Comparison of ENCODE assay signal across 13 cellular contexts in genomic region chr6:75611011-75611701, GRCh38. TPM values are rescaled to one million over a fixed set of nuclear protein-coding genes. Genes with fewer than 3 reads are reported as not detected.
DNase-seq lines count a peak whose midpoint lies in the region; ATAC-seq, FAIRE-seq and TF ChIP-seq lines count a peak whose summit lies in the region.
"Had no signal": no experiment of that assay in that cellular context is flagged by ENCODE, and none has a peak within 500 bp of the region (broad histone marks: within the 10 kb centered on the region; RNA-seq: fewer than 3 reads in every experiment).

No MANE protein-coding gene starts in this region.

- peaks cover 26% of the 10 kb centered on the region for H3K36me3 ChIP-seq in OCI-LY7 (ENCODE audit: insufficient read depth, low read length)
- no peaks in the 10 kb centered on the region for H3K36me3 ChIP-seq in small intestine (ENCODE audit: control insufficient read depth in 2 of 2, insufficient read depth in 2 of 2, low read length in 2 of 2)

- H2AFZ ChIP-seq in OCI-LY7 (ENCODE audit: low read length): no peak overlapping the region

- FAIRE-seq in small intestine (lab: Jason Lieb, UNC): no peak
- FAIRE-seq: G401.6 had no signal

- no peaks in the 10 kb centered on the region for H3K9me3 Mint-ChIP-seq in stimulated activated naive CD8-positive, alpha-beta T cell treated with anti-CD3 and anti-CD28 coated beads, Interleukin-15, Interleukin-2, amounts not matched to agents 100 ng/mL and 50 ng/mL, for 24 hours
- no peaks in the 10 kb centered on the region for H3K9me3 Mint-ChIP-seq in activated T-helper 2 cell treated with anti-CD3 and anti-CD28 coated beads, Interferon-gamma antibody, Interleukin-2, Interleukin-4, amounts not matched to agents 10 μg/mL and 5 μg/mL and 100 μg/mL, durations not matched to agents 14 hours and 24 hours and 36 hours

- peak overlapping the region; percentile 93 for H3K27ac Mint-ChIP-seq in stimulated activated naive CD8-positive, alpha-beta T cell treated with anti-CD3 and anti-CD28 coated beads, Interleukin-15, Interleukin-2, amounts not matched to agents 100 ng/mL and 50 ng/mL, for 24 hours
- H3K27ac Mint-ChIP-seq in activated T-helper 2 cell treated with anti-CD3 and anti-CD28 coated beads, Interferon-gamma antibody, Interleukin-2, Interleukin-4, amounts not matched to agents 10 μg/mL and 5 μg/mL and 100 μg/mL, durations not matched to agents 14 hours and 24 hours and 36 hours: peak overlapping the region; percentile 81

- H3K4me1 Mint-ChIP-seq in stimulated activated naive CD8-positive, alpha-beta T cell treated with anti-CD3 and anti-CD28 coated beads, Interleukin-15, Interleukin-2, amounts not matched to agents 100 ng/mL and 50 ng/mL, for 24 hours (ENCODE audit: low read depth): peaks cover 98% of the 10 kb centered on the region
- peaks cover 65% of the 10 kb centered on the region for H3K4me1 Mint-ChIP-seq in activated T-helper 2 cell treated with anti-CD3 and anti-CD28 coated beads, Interferon-gamma antibody, Interleukin-2, Interleukin-4, amounts not matched to agents 10 μg/mL and 5 μg/mL and 100 μg/mL, durations not matched to agents 14 hours and 24 hours and 36 hours (ENCODE audit: low read depth)

- H3K9me2 ChIP-seq in OCI-LY7 (ENCODE audit: insufficient read depth, low read length): no peaks in the 10 kb centered on the region

- no peak overlapping the region for H3K27ac ChIP-seq in OCI-LY7 (ENCODE audit: low read depth, low read length, poor library complexity, severe bottlenecking)
- no peak overlapping the region for H3K27ac ChIP-seq in small intestine (ENCODE audit: low read depth in 1 of 2, low read length in 1 of 2)

- no peaks in the 10 kb centered on the region for H3K27me3 Mint-ChIP-seq in stimulated activated naive CD8-positive, alpha-beta T cell treated with anti-CD3 and anti-CD28 coated beads, Interleukin-15, Interleukin-2, amounts not matched to agents 100 ng/mL and 50 ng/mL, for 24 hours
- H3K27me3 Mint-ChIP-seq in activated T-helper 2 cell treated with anti-CD3 and anti-CD28 coated beads, Interferon-gamma antibody, Interleukin-2, Interleukin-4, amounts not matched to agents 10 μg/mL and 5 μg/mL and 100 μg/mL, durations not matched to agents 14 hours and 24 hours and 36 hours (ENCODE audit: low read depth): no peaks in the 10 kb centered on the region

- peaks cover 100% of the 10 kb centered on the region for H3K79me2 ChIP-seq in OCI-LY7 (ENCODE audit: insufficient read depth, low read depth, low read length)

- TF ChIP-seq CTCF in OCI-LY7 (conservative IDR thresholded peaks at IDR 0.05; ENCODE audit: low read length): no peak

- no peak for ATAC-seq in stimulated activated naive CD8-positive, alpha-beta T cell treated with anti-CD3 and anti-CD28 coated beads, Interleukin-15, Interleukin-2, amounts not matched to agents 100 U/mL and 50 U/mL, for 24 hours
- ATAC-seq in GM19035 (IDR thresholded peaks at IDR 0.05; ENCODE audit: unreplicated experiment): no peak

- H3K4me2 ChIP-seq in OCI-LY7 (ENCODE audit: low read length): no peak overlapping the region

- CTCF ChIA-PET in OCI-LY7 (lab: Charles Lee; ENCODE audit: unreplicated experiment): interaction anchor here (1.1 kb wide), 1 partner anchor 8 kb away, joined by 5 read pairs; no protein-coding TSS in a partner anchor

- H3K4me3 Mint-ChIP-seq in stimulated activated naive CD8-positive, alpha-beta T cell treated with anti-CD3 and anti-CD28 coated beads, Interleukin-15, Interleukin-2, amounts not matched to agents 100 ng/mL and 50 ng/mL, for 24 hours: peak overlapping the region; percentile 72
- H3K4me3 Mint-ChIP-seq in activated T-helper 2 cell treated with anti-CD3 and anti-CD28 coated beads, Interferon-gamma antibody, Interleukin-2, Interleukin-4, amounts not matched to agents 10 μg/mL and 5 μg/mL and 100 μg/mL, durations not matched to agents 14 hours and 24 hours and 36 hours (ENCODE audit: low read depth): no peak overlapping the region

- H3K4me3 ChIP-seq in OCI-LY7 (ENCODE audit: low read depth, low read length, poor library complexity, severe bottlenecking) (no peak overlapping the region), small intestine (ENCODE audit: low read depth in 1 of 2, low read length in 2 of 2) (no peak overlapping the region)

- H3K4me1 ChIP-seq in OCI-LY7 (ENCODE audit: insufficient read depth, low read length, poor library complexity, severe bottlenecking) (peaks cover 54% of the 10 kb centered on the region), small intestine (ENCODE audit: control insufficient read depth in 2 of 2, insufficient read depth in 1 of 2, low read depth in 1 of 2, low read length in 1 of 2) (peaks cover 2 to 13% of the 10 kb centered on the region in 2 donors)

- H3K9me3 ChIP-seq in OCI-LY7 (ENCODE audit: low read length): peaks cover 5% of the 10 kb centered on the region; the same call in 1 of the 2 replicates
- H3K9me3 ChIP-seq in small intestine (ENCODE audit: control insufficient read depth, low read depth): no peaks in the 10 kb centered on the region

- no TSS peak for BruUV-seq in OCI-LY7 (replicated peaks; lab: Mats Ljungman, UMichigan)

- WGBS in small intestine, 3 donors: 43 to 47% (median 45%) methylated on average over 2 of the region's 2 CpGs

- peaks cover 21% of the 10 kb centered on the region for H3K36me3 Mint-ChIP-seq in stimulated activated naive CD8-positive, alpha-beta T cell treated with anti-CD3 and anti-CD28 coated beads, Interleukin-15, Interleukin-2, amounts not matched to agents 100 ng/mL and 50 ng/mL, for 24 hours (ENCODE audit: low read depth)
- peaks cover 28% of the 10 kb centered on the region for H3K36me3 Mint-ChIP-seq in activated T-helper 2 cell treated with anti-CD3 and anti-CD28 coated beads, Interferon-gamma antibody, Interleukin-2, Interleukin-4, amounts not matched to agents 10 μg/mL and 5 μg/mL and 100 μg/mL, durations not matched to agents 14 hours and 24 hours and 36 hours (ENCODE audit: low read depth)

- no peak for DNase-seq in stimulated activated naive CD8-positive, alpha-beta T cell treated with anti-CD3 and anti-CD28 coated beads, Interleukin-15, Interleukin-2, amounts not matched to agents 100 U/mL and 50 U/mL, for 24 hours
- no peak for DNase-seq in activated T-helper 2 cell treated with anti-CD3 and anti-CD28 coated beads, Interferon-gamma antibody, Interleukin-2, Interleukin-4, amounts not matched to agents 10 μg/mL and 5 μg/mL and 100 μg/mL, durations not matched to agents 14 hours and 24 hours and 36 hours (ENCODE audit: low spot score)
- peak; percentile 26 for DNase-seq in left kidney (ENCODE audit: low read depth, low spot score)
- DNase-seq in OCI-LY7 (ENCODE audit: low spot score): no peak
- no peak for DNase-seq in NCI-H128 (lab: John Stamatoyannopoulos, UW; ENCODE audit: unreplicated experiment)
- DNase-seq in small intestine: no peak
- DNase-seq: anterior cingulate cortex; effector CD4-positive, alpha-beta T cell; hypothalamus; NCI-H2107 had no signal

- no peaks in the 10 kb centered on the region for H3K27me3 ChIP-seq in small intestine (ENCODE audit: control insufficient read depth in 2 of 2, insufficient read depth in 2 of 2, low read length in 2 of 2)

- H4K20me1 ChIP-seq in OCI-LY7 (ENCODE audit: insufficient read depth, low read length): peaks cover 37% of the 10 kb centered on the region

- POLR2A ChIA-PET in OCI-LY7 (lab: Charles Lee): interaction anchor here (0.6 to 2.4 kb wide), 2 partner anchors 8 to 126 kb away, joined by 3 to 16 read pairs; partner anchors contain the start of gene SENP6

- intact Hi-C loops in activated T-helper 2 cell treated with anti-CD3 and anti-CD28 coated beads, Interferon-gamma antibody, Interleukin-2, Interleukin-4, amounts not matched to agents 10 μg/mL and 5 μg/mL and 100 μg/mL, durations not matched to agents 14 hours and 24 hours and 36 hours (cut with micrococcal nuclease): loop anchor here (5.0 kb wide), 1 partner anchor 221 kb away; no protein-coding TSS in a partner anchor
- intact Hi-C loops in OCI-LY7 (cut with micrococcal nuclease; ENCODE audit: unreplicated experiment): loop anchor here (10.0 kb wide), 1 partner anchor 1956 kb away; the partner anchor contains the start of gene SLC17A5

RNA-seq across cellular contexts. Expression of gene SENP6, which starts 9.5 kb away (rescaled TPM):
- 73.8 and 81.7 TPM in 2 replicates for total RNA-seq in activated T-helper 2 cell treated with anti-CD3 and anti-CD28 coated beads, Interferon-gamma antibody, Interleukin-2, Interleukin-4, amounts not matched to agents 10 μg/mL and 5 μg/mL and 100 μg/mL, durations not matched to agents 14 hours and 24 hours and 36 hours
- 61.1 and 63.5 TPM in 2 replicates for total RNA-seq in OCI-LY7 (2014; rRNA removed; shearing (Covaris generic))
- 85.4 and 96.2 TPM in 2 replicates for total RNA-seq in OCI-LY7 (2022)
- 10 to 100 TPM; 25.3 to 29.2 (median 25.7) TPM for polyA plus RNA-seq in small intestine
